ENCODE assay signal across 29 cellular contexts in genomic region chr4:165106518-165106917, GRCh38. TPM values are rescaled to one million over a fixed set of nuclear protein-coding genes. Genes with fewer than 3 reads are reported as not detected.
"Had no signal": no experiment of that assay in that cellular context is flagged by ENCODE, and none has a peak within 500 bp of the region (broad histone marks: within the 10 kb centered on the region; RNA-seq: fewer than 3 reads in every experiment).

No MANE protein-coding gene starts in this region.

- H3K27ac Mint-ChIP-seq: activated CD8-positive, alpha-beta T cell treated with anti-CD3 and anti-CD28 coated beads, Interleukin-2, amount 10 ng/mL, durations not matched to agents 7 days and 5 days; activated naive CD4-positive, alpha-beta T cell treated with anti-CD3 and anti-CD28 coated beads, Interleukin-2, amount 50 U/mL, for 72 hours; activated naive CD8-positive, alpha-beta T cell treated with anti-CD3 and anti-CD28 coated beads, Interleukin-2, amount 50 U/mL, for 24 hours; brain had no signal

- DNase-seq: activated CD4-positive, alpha-beta T cell treated with anti-CD3 and anti-CD28 coated beads for 48 hours; activated CD4-positive, alpha-beta T cell treated with anti-CD3 and anti-CD28 coated beads, Interleukin-2, amount 50 U/mL, for 4 hours; activated CD8-positive, alpha-beta memory T cell treated with anti-CD3 and anti-CD28 coated beads, Interleukin-2, amount 50 U/mL, for 48 hours; activated CD8-positive, alpha-beta T cell treated with anti-CD3 and anti-CD28 coated beads, Interleukin-2, amount 10 ng/mL, durations not matched to agents 7 days and 5 days; activated naive CD4-positive, alpha-beta T cell; activated naive CD8-positive, alpha-beta T cell treated with anti-CD3 and anti-CD28 coated beads, Interleukin-2, amount 50 U/mL, for 24 hours; activated T-cell treated with anti-CD3 and anti-CD28 coated beads, Interleukin-2, amount 50 U/mL, for 1 hour; amniotic stem cell; Karpas-422; MM.1S; NCI-H1105; NCI-H1436; NCI-H1694 treated with DMSO at 0.1 percent for 48 hours; NCI-H2029 treated with DMSO at 0.1 percent for 48 hours; NCI-H510A treated with DMSO at 0.1 percent for 48 hours; NCI-H69; NK-92 treated with Interleukin-12 subunit alpha and Interleukin-12 subunit beta, amount 100 ng/mL, for 24 hours; Peyer's patch; Right ventricle myocardium superior; SJCRH30; SK-N-SH; SW 1271 had no signal

- H3K9me3 ChIP-seq: Peyer's patch, SJCRH30, SK-N-SH had no signal

- H3K27me3 ChIP-seq: Peyer's patch, SJCRH30 had no signal

- H3K9me2 ChIP-seq: SK-N-SH had no signal

- ATAC-seq: activated CD4-positive, CD25-positive, alpha-beta regulatory T cell treated with anti-CD3 and anti-CD28 coated beads, Interleukin-2, amount 50 U/mL, for 24 hours; activated CD8-positive, alpha-beta T cell treated with anti-CD3 and anti-CD28 coated beads, Interleukin-2, amount 10 ng/mL, durations not matched to agents 7 days and 5 days; activated naive CD4-positive, alpha-beta T cell treated with anti-CD3 and anti-CD28 coated beads, Interleukin-2, amount 50 U/mL, for 72 hours; activated naive CD8-positive, alpha-beta T cell treated with anti-CD3 and anti-CD28 coated beads, Interleukin-2, amount 50 U/mL, for 24 hours; K562 had no signal

- H3K36me3 Mint-ChIP-seq: activated naive CD4-positive, alpha-beta T cell treated with anti-CD3 and anti-CD28 coated beads, Interleukin-2, amount 50 U/mL, for 72 hours had no signal

- H3K27ac ChIP-seq: Peyer's patch, RWPE1, SJCRH30 had no signal

- H3K4me2 ChIP-seq: SK-N-SH had no signal

- H3K27me3 Mint-ChIP-seq: activated naive CD8-positive, alpha-beta T cell treated with anti-CD3 and anti-CD28 coated beads, Interleukin-2, amount 50 U/mL, for 24 hours; brain had no signal

- H3K36me3 ChIP-seq: SJCRH30 had no signal

- H3K4me3 Mint-ChIP-seq: activated CD8-positive, alpha-beta T cell treated with anti-CD3 and anti-CD28 coated beads, Interleukin-2, amount 10 ng/mL, durations not matched to agents 7 days and 5 days; activated naive CD8-positive, alpha-beta T cell treated with anti-CD3 and anti-CD28 coated beads, Interleukin-2, amount 50 U/mL, for 24 hours; brain had no signal

- H3K4me1 ChIP-seq: Peyer's patch, SJCRH30 had no signal

- H3K9me3 Mint-ChIP-seq: activated naive CD4-positive, alpha-beta T cell treated with anti-CD3 and anti-CD28 coated beads, Interleukin-2, amount 50 U/mL, for 72 hours; activated naive CD8-positive, alpha-beta T cell treated with anti-CD3 and anti-CD28 coated beads, Interleukin-2, amount 50 U/mL, for 24 hours; brain had no signal

- H3K4me3 ChIP-seq: K562, Peyer's patch, SJCRH30 had no signal

RNA-seq across cellular contexts. Expression of gene TRIM75, which starts 52.9 kb away (rescaled TPM):
- total RNA-seq: activated CD8-positive, alpha-beta T cell treated with anti-CD3 and anti-CD28 coated beads, Interleukin-2, amount 10 ng/mL, durations not matched to agents 7 days and 5 days; activated naive CD4-positive, alpha-beta T cell treated with anti-CD3 and anti-CD28 coated beads, Interleukin-2, amount 50 U/mL, for 72 hours; astrocyte; K562; Peyer's patch; Right ventricle myocardium superior; T-helper 1 cell treated with Interleukin-12 subunit alpha and Interleukin-12 subunit beta and Interleukin-4 antibody, amounts not matched to agents 30 ng/mL and 1 ng/mL, for 36 hours had no signal
- polyA plus RNA-seq: K562, SK-N-SH had no signal
